ENCODE assay signal across 15 cellular contexts in the genomic region with DNA sequence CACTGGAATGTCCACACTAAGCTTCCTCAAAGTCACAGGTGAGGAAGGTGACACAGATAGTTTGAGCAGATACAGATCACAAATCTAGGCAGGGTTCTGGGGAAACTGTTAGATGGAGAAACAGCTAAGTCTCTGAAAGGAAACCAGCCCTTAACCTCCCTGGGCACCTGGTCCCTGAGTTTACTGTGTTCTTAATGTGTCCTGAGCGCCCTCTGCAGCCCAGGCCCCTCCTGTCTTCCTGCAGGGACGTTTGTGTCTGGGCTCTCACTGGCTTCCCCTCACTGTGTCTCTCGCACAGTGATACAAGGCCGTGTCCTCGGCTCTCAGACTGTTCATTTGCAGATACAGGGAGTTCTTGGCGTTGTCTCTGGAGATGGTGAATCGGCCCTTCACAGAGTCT.
DNase-seq lines count a peak whose midpoint lies in the region; ATAC-seq and TF ChIP-seq lines count a peak whose summit lies in the region.
"Had no signal": no experiment of that assay in that cellular context is flagged by ENCODE, and none has a peak within 500 bp of the region (broad histone marks: within the 10 kb centered on the region; RNA-seq: fewer than 3 reads in every experiment).

No MANE protein-coding gene starts in this region.

- H3K4me1 Mint-ChIP-seq in MCF 10A (ENCODE audit: insufficient read depth, unreplicated experiment) = no peaks in the 10 kb centered on the region
- H3K4me1 Mint-ChIP-seq in activated CD8-positive, alpha-beta T cell treated with anti-CD3 and anti-CD28 coated beads, Interleukin-2, amount 10 ng/mL, durations not matched to agents 7 days and 5 days (ENCODE audit: low read depth) = peaks cover 14% of the 10 kb centered on the region
- peaks cover 18% of the 10 kb centered on the region for H3K4me1 Mint-ChIP-seq in stimulated activated naive CD8-positive, alpha-beta T cell treated with anti-CD3 and anti-CD28 coated beads, Interleukin-15, amount 100 ng/mL, for 72 hours

- 52% methylated on average over 5 of the region's 7 CpGs for WGBS in mammary epithelial cell (ENCODE audit: low coverage, missing lambda C conversion rate)

- H3K36me3 Mint-ChIP-seq in MCF 10A (ENCODE audit: insufficient read depth, unreplicated experiment) = no peaks in the 10 kb centered on the region
- no peaks in the 10 kb centered on the region for H3K36me3 Mint-ChIP-seq in activated CD8-positive, alpha-beta T cell treated with anti-CD3 and anti-CD28 coated beads, Interleukin-2, amount 10 ng/mL, durations not matched to agents 7 days and 5 days (ENCODE audit: low read depth)
- H3K36me3 Mint-ChIP-seq: naive B cell had no signal

- H3K79me2 ChIP-seq in mammary epithelial cell (ENCODE audit: insufficient read depth, low read length) = no peaks in the 10 kb centered on the region

- peak; percentile 75 for ATAC-seq in activated CD8-positive, alpha-beta T cell treated with anti-CD3 and anti-CD28 coated beads, Interleukin-2, amount 10 ng/mL, durations not matched to agents 7 days and 5 days
- peak; percentile 72 for ATAC-seq in stimulated activated naive CD8-positive, alpha-beta T cell treated with anti-CD3 and anti-CD28 coated beads, Interleukin-15, amount 100 ng/mL, for 72 hours
- ATAC-seq: right cardiac atrium had no signal

- CTCF ChIA-PET in MCF 10A (lab: Yijun Ruan, JAX) (interaction anchor here (0.6 kb wide), 2 partner anchors 406 to 1975 kb away, joined by 3 to 4 read pairs; no protein-coding TSS in a partner anchor), mammary epithelial cell (lab: Charles Lee; ENCODE audit: low non-redundant PET) (no interaction called here)
- CTCF ChIA-PET in activated CD8-positive, alpha-beta T cell treated with anti-CD3 and anti-CD28 coated beads, Interleukin-2, amount 10 ng/mL, durations not matched to agents 7 days and 5 days (lab: Charles Lee) = interaction anchor here (0.7 to 2.9 kb wide), 23 partner anchors 10 to 257 kb away, joined by 3 to 30 read pairs (median 4); no protein-coding TSS in a partner anchor

- BruUV-seq in MCF 10A (replicated peaks; lab: Mats Ljungman, UMichigan) (no TSS peak), mammary epithelial cell (replicated peaks; lab: Mats Ljungman, UMichigan) (no TSS peak)

- no peak overlapping the region for H3K4me2 ChIP-seq in mammary epithelial cell (ENCODE audit: insufficient read depth, low read depth, low read length)
- H3K4me2 ChIP-seq: KMS-11 had no signal

- H3K27me3 ChIP-seq in mammary epithelial cell (ENCODE audit: insufficient read depth, low read length) = no peaks in the 10 kb centered on the region
- peaks cover 58% of the 10 kb centered on the region for H3K27me3 ChIP-seq in WERI-Rb-1 (ENCODE audit: insufficient read depth, low read depth, severe bottlenecking)
- no peaks in the 10 kb centered on the region for H3K27me3 ChIP-seq in uterus

- H3K4me3 ChIP-seq in mammary epithelial cell (replicated peaks in 1 of 3; ENCODE audit: insufficient read depth in 1 of 3, low read depth in 2 of 3, low read length in 3 of 3) (no peak overlapping the region), WERI-Rb-1 (ENCODE audit: low read depth, low read length) (no peak overlapping the region), uterus (no peak overlapping the region)
- H3K4me3 ChIP-seq: breast epithelium had no signal

- H3K27ac Mint-ChIP-seq in MCF 10A (ENCODE audit: low read depth, unreplicated experiment) = no peak overlapping the region
- peak overlapping the region; percentile 80 for H3K27ac Mint-ChIP-seq in activated CD8-positive, alpha-beta T cell treated with anti-CD3 and anti-CD28 coated beads, Interleukin-2, amount 10 ng/mL, durations not matched to agents 7 days and 5 days
- no peak overlapping the region for H3K27ac Mint-ChIP-seq in stimulated activated naive CD8-positive, alpha-beta T cell treated with anti-CD3 and anti-CD28 coated beads, Interleukin-15, amount 100 ng/mL, for 72 hours

- no peak overlapping the region for H3K4me3 Mint-ChIP-seq in MCF 10A (ENCODE audit: unreplicated experiment)
- no peak overlapping the region for H3K4me3 Mint-ChIP-seq in activated CD8-positive, alpha-beta T cell treated with anti-CD3 and anti-CD28 coated beads, Interleukin-2, amount 10 ng/mL, durations not matched to agents 7 days and 5 days
- peak overlapping the region in 1 of 2 donors; percentile 4 for H3K4me3 Mint-ChIP-seq in stimulated activated naive CD8-positive, alpha-beta T cell treated with anti-CD3 and anti-CD28 coated beads, Interleukin-15, amount 100 ng/mL, for 72 hours

- intact Hi-C loops in MCF 10A (cut with micrococcal nuclease) = no loop called here
- intact Hi-C loops in mammary epithelial cell (cut with micrococcal nuclease) = no loop called here
- intact Hi-C loops in uterus (cut with DNase I; ENCODE audit: low total_unique reads) = no loop called here

- no peaks in the 10 kb centered on the region for H3K9me3 ChIP-seq in mammary epithelial cell (replicated peaks; ENCODE audit: insufficient read depth, low read length)
- no peaks in the 10 kb centered on the region for H3K9me3 ChIP-seq in WERI-Rb-1 (ENCODE audit: severe bottlenecking)
- no peaks in the 10 kb centered on the region for H3K9me3 ChIP-seq in uterus
- H3K9me3 ChIP-seq: BE2C, breast epithelium had no signal

- TF ChIP-seq CTCF in MCF 10A (IDR thresholded peaks at IDR 0.05; ENCODE audit: unreplicated experiment) = no peak
- TF ChIP-seq CTCF in mammary epithelial cell (conservative IDR thresholded peaks at IDR 0.05 in 1 of 2, IDR thresholded peaks at IDR 0.05 in 1 of 2; ENCODE audit: extremely low read depth in 1 of 2, insufficient read depth in 1 of 2, low read depth in 1 of 2, low read length in 2 of 2) = no peak
- peak; percentile 20; the same call in 1 of the 2 replicates for TF ChIP-seq CTCF in LNCAP (IDR thresholded peaks at IDR 0.05)
- TF ChIP-seq CTCF in WERI-Rb-1 (IDR thresholded peaks at IDR 0.05; ENCODE audit: low read depth, low read length) = no peak; the same call in 1 of the 2 replicates
- TF ChIP-seq CTCF in uterus (IDR thresholded peaks at IDR 0.05) = no peak

- H3K9me3 Mint-ChIP-seq in MCF 10A (ENCODE audit: unreplicated experiment) = peaks cover 4% of the 10 kb centered on the region
- no peaks in the 10 kb centered on the region for H3K9me3 Mint-ChIP-seq in activated CD8-positive, alpha-beta T cell treated with anti-CD3 and anti-CD28 coated beads, Interleukin-2, amount 10 ng/mL, durations not matched to agents 7 days and 5 days (ENCODE audit: insufficient read depth)
- H3K9me3 Mint-ChIP-seq in stimulated activated naive CD8-positive, alpha-beta T cell treated with anti-CD3 and anti-CD28 coated beads, Interleukin-15, amount 100 ng/mL, for 72 hours = no peaks in the 10 kb centered on the region
- H3K9me3 Mint-ChIP-seq: naive B cell had no signal

- no peak overlapping the region for H3K9ac ChIP-seq in mammary epithelial cell (ENCODE audit: insufficient read depth, low read length)
- H3K9ac ChIP-seq: KMS-11 had no signal

- POLR2A ChIA-PET in MCF 10A (lab: Yijun Ruan, JAX) = no interaction called here
- POLR2A ChIA-PET in activated CD8-positive, alpha-beta T cell treated with anti-CD3 and anti-CD28 coated beads, Interleukin-2, amount 10 ng/mL, durations not matched to agents 7 days and 5 days (lab: Charles Lee) = no interaction called here

- in situ Hi-C loops in mammary epithelial cell (cut with MboI; ENCODE audit: low sequenced_read_pairs in 2 of 2) = no loop called here

- peak; percentile 23 for DNase-seq in MCF 10A (ENCODE audit: unreplicated experiment)
- no peak for DNase-seq in mammary epithelial cell
- peak; percentile 56 for DNase-seq in activated CD8-positive, alpha-beta T cell treated with anti-CD3 and anti-CD28 coated beads, Interleukin-2, amount 10 ng/mL, durations not matched to agents 7 days and 5 days
- DNase-seq in stimulated activated naive CD8-positive, alpha-beta T cell treated with anti-CD3 and anti-CD28 coated beads, Interleukin-15, amount 100 ng/mL, for 72 hours = peak in 1 of 2 donors; percentile 28
- DNase-seq in T1000 (lab: John Stamatoyannopoulos, UW) = no peak
- DNase-seq in WERI-Rb-1 = no peak
- no peak for DNase-seq in uterus
- DNase-seq: BE2C, kidney glomerular epithelial cell, naive B cell, right cardiac atrium, substantia nigra had no signal

- dilution Hi-C loops in mammary epithelial cell (cut with HindIII; ENCODE audit: low sequenced_read_pairs) = no loop called here

- peaks cover 75% of the 10 kb centered on the region for H3K27me3 Mint-ChIP-seq in MCF 10A (ENCODE audit: insufficient read depth, unreplicated experiment)
- H3K27me3 Mint-ChIP-seq in activated CD8-positive, alpha-beta T cell treated with anti-CD3 and anti-CD28 coated beads, Interleukin-2, amount 10 ng/mL, durations not matched to agents 7 days and 5 days (ENCODE audit: low read depth) = peaks cover 26% of the 10 kb centered on the region
- H3K27me3 Mint-ChIP-seq in stimulated activated naive CD8-positive, alpha-beta T cell treated with anti-CD3 and anti-CD28 coated beads, Interleukin-15, amount 100 ng/mL, for 72 hours = peaks cover 23% of the 10 kb centered on the region

- no peaks in the 10 kb centered on the region for H4K20me1 ChIP-seq in mammary epithelial cell (ENCODE audit: insufficient read depth, low read length)

- H3K27ac ChIP-seq in mammary epithelial cell (ENCODE audit: insufficient read depth, low read depth, low read length) = no peak overlapping the region
- H3K27ac ChIP-seq in WERI-Rb-1 = no peak overlapping the region
- no peak overlapping the region for H3K27ac ChIP-seq in uterus
- H3K27ac ChIP-seq: breast epithelium, KMS-11 had no signal

- H3K4me1 ChIP-seq in mammary epithelial cell (ENCODE audit: insufficient read depth, low read length) (no peaks in the 10 kb centered on the region), uterus (no peaks in the 10 kb centered on the region)
- H3K4me1 ChIP-seq: BE2C, breast epithelium had no signal

- H3K36me3 ChIP-seq in mammary epithelial cell (ENCODE audit: insufficient read depth, low read length) = no peaks in the 10 kb centered on the region
- no peaks in the 10 kb centered on the region for H3K36me3 ChIP-seq in WERI-Rb-1
- no peaks in the 10 kb centered on the region for H3K36me3 ChIP-seq in uterus
- H3K36me3 ChIP-seq: BE2C, breast epithelium had no signal

- no peak for TF ChIP-seq POLR2A in uterus (IDR thresholded peaks at IDR 0.05)

- H2AFZ ChIP-seq in mammary epithelial cell (ENCODE audit: low read depth, low read length) = no peak overlapping the region

Comparison
In these comparisons a context has a peak if more than half of its experiments do, and no peak if none do; other contexts are left out.
1. DNase-seq: peak in MCF 10A (single experiment) and activated CD8-positive, alpha-beta T cell treated with anti-CD3 and anti-CD28 coated beads, Interleukin-2, amount 10 ng/mL, durations not matched to agents 7 days and 5 days (single experiment); none in mammary epithelial cell (single experiment), T1000 (single experiment), WERI-Rb-1 (single experiment) and uterus (0 of 2).